In genomic region chr9:132404228-132404881, GRCh38 we compare ENCODE assay signal across 12 cellular contexts. TPM values are rescaled to one million over a fixed set of nuclear protein-coding genes. Genes with fewer than 3 reads are reported as not detected.
DNase-seq lines count a peak whose midpoint lies in the region; ATAC-seq and TF ChIP-seq lines count a peak whose summit lies in the region.
"Had no signal": no experiment of that assay in that cellular context is flagged by ENCODE, and none has a peak within 500 bp of the region (broad histone marks: within the 10 kb centered on the region; RNA-seq: fewer than 3 reads in every experiment).

No MANE protein-coding gene starts in this region.

- peak overlapping the region; percentile 69 for H3K27ac Mint-ChIP-seq in stimulated activated effector memory CD8-positive, alpha-beta T cell treated with anti-CD3 and anti-CD28 coated beads, Interleukin-12 subunit alpha, Interleukin-12 subunit beta, amount 100 ng/mL, for 72 hours

- H3K79me2 ChIP-seq in SU-DHL-6 (ENCODE audit: insufficient read depth, low read length): peaks cover 40% of the 10 kb centered on the region

- ATAC-seq in stimulated activated effector memory CD8-positive, alpha-beta T cell treated with anti-CD3 and anti-CD28 coated beads, Interleukin-12 subunit alpha, Interleukin-12 subunit beta, amount 100 ng/mL, for 72 hours: peak; percentile 54
- ATAC-seq in HG02970 (IDR thresholded peaks at IDR 0.05; ENCODE audit: low FRiP score, unreplicated experiment) (no peak), left lobe of liver (no peak)
- ATAC-seq: mucosa of descending colon had no signal

- peak overlapping the region; percentile 75 for H3K4me3 Mint-ChIP-seq in stimulated activated effector memory CD8-positive, alpha-beta T cell treated with anti-CD3 and anti-CD28 coated beads, Interleukin-12 subunit alpha, Interleukin-12 subunit beta, amount 100 ng/mL, for 72 hours

- no peak overlapping the region for H3K9ac ChIP-seq in SU-DHL-6 (ENCODE audit: low read length)

- no peak overlapping the region for H3K4me3 ChIP-seq in SU-DHL-6 (ENCODE audit: insufficient read depth, low read length, poor library complexity, severe bottlenecking)
- H3K4me3 ChIP-seq: breast epithelium, mucosa of descending colon had no signal

- no peaks in the 10 kb centered on the region for H3K27me3 ChIP-seq in SU-DHL-6 (ENCODE audit: low read length)
- H3K27me3 ChIP-seq: breast epithelium had no signal

- no peaks in the 10 kb centered on the region for H3K9me3 Mint-ChIP-seq in stimulated activated effector memory CD8-positive, alpha-beta T cell treated with anti-CD3 and anti-CD28 coated beads, Interleukin-12 subunit alpha, Interleukin-12 subunit beta, amount 100 ng/mL, for 72 hours

- peaks cover 4% of the 10 kb centered on the region for H3F3A ChIP-seq in SU-DHL-6 (ENCODE audit: insufficient read depth)

- DNase-seq in activated CD4-positive, alpha-beta T cell treated with anti-CD3 and anti-CD28 coated beads for 4 hours: peak; percentile 33 to 42
- DNase-seq in activated CD4-positive, alpha-beta T cell treated with anti-CD3 and anti-CD28 coated beads for 1 hour: no peak
- DNase-seq in dermis microvascular lymphatic vessel endothelial cell (ENCODE audit: low read depth in 2 of 2): peak; percentile 73 to 75
- no peak for DNase-seq in stimulated activated effector memory CD8-positive, alpha-beta T cell treated with anti-CD3 and anti-CD28 coated beads, Interleukin-12 subunit alpha, Interleukin-12 subunit beta, amount 100 ng/mL, for 72 hours (ENCODE audit: low spot score in 2 of 2)
- no peak for DNase-seq in DMS153 (lab: John Stamatoyannopoulos, UW)
- DNase-seq in left lobe of liver (ENCODE audit: low spot score): no peak
- DNase-seq: mucosa of descending colon, trophoblast cell had no signal

- peak overlapping the region; percentile 36 for H3K4me2 ChIP-seq in SU-DHL-6 (ENCODE audit: low read depth, low read length, poor library complexity, severe bottlenecking)

- H3K36me3 ChIP-seq in SU-DHL-6 (ENCODE audit: low read length): peaks cover 8% of the 10 kb centered on the region; the same call in 1 of the 2 replicates
- H3K36me3 ChIP-seq: breast epithelium had no signal

- H3K9me2 ChIP-seq in SU-DHL-6 (replicated peaks; ENCODE audit: insufficient read depth, low read length): no peaks in the 10 kb centered on the region

- H3K36me3 Mint-ChIP-seq in stimulated activated effector memory CD8-positive, alpha-beta T cell treated with anti-CD3 and anti-CD28 coated beads, Interleukin-12 subunit alpha, Interleukin-12 subunit beta, amount 100 ng/mL, for 72 hours: peaks cover 17% of the 10 kb centered on the region

- H3K9me3 ChIP-seq in SU-DHL-6 (ENCODE audit: insufficient read depth, low read length): no peaks in the 10 kb centered on the region
- H3K9me3 ChIP-seq: breast epithelium, mucosa of descending colon had no signal

- 0 out of 2 replicates have a peak, but pooled peaks cover 5% of the 10 kb centered on the region for H4K20me1 ChIP-seq in SU-DHL-6 (ENCODE audit: low read depth, low read length)

- TF ChIP-seq CTCF in SU-DHL-6 (IDR thresholded peaks at IDR 0.05; ENCODE audit: insufficient read depth, low read length, poor library complexity, severe bottlenecking): no peak

- no peak overlapping the region for H3K27ac ChIP-seq in SU-DHL-6 (ENCODE audit: low read depth, low read length)
- H3K27ac ChIP-seq: breast epithelium had no signal

- H2AFZ ChIP-seq in SU-DHL-6 (ENCODE audit: low read depth, low read length, severe bottlenecking): no peak overlapping the region

- H3K4me1 Mint-ChIP-seq in stimulated activated effector memory CD8-positive, alpha-beta T cell treated with anti-CD3 and anti-CD28 coated beads, Interleukin-12 subunit alpha, Interleukin-12 subunit beta, amount 100 ng/mL, for 72 hours: peaks cover 49% of the 10 kb centered on the region

RNA-seq across cellular contexts. Expression of gene TTF1, which starts 2.3 kb away (rescaled TPM):
- total RNA-seq in dermis microvascular lymphatic vessel endothelial cell (7.4 and 7.7 TPM in 2 replicates), left lobe of liver (2.4 TPM)

RNA-seq across cellular contexts. Expression of gene CFAP77, which starts 5.7 kb away (rescaled TPM):
- total RNA-seq in dermis microvascular lymphatic vessel endothelial cell (0.13 TPM in 1 of 2 replicates, not detected in the other), left lobe of liver (not detected)
- total RNA-seq: breast epithelium, frontal cortex, mucosa of descending colon had no signal

RNA-seq across cellular contexts. Expression of gene SETX, which starts 49.6 kb away (rescaled TPM):
- total RNA-seq in dermis microvascular lymphatic vessel endothelial cell: 57.0 and 76.0 TPM in 2 replicates
- 15.8 TPM for total RNA-seq in left lobe of liver

Comparison
In these comparisons a context has a peak if more than half of its experiments do, and no peak if none do; other contexts are left out.
1. DNase-seq: peak in activated CD4-positive, alpha-beta T cell treated with anti-CD3 and anti-CD28 coated beads for 4 hours (2 of 2) and dermis microvascular lymphatic vessel endothelial cell (2 of 2); none in activated CD4-positive, alpha-beta T cell treated with anti-CD3 and anti-CD28 coated beads for 1 hour (single experiment), stimulated activated effector memory CD8-positive, alpha-beta T cell treated with anti-CD3 and anti-CD28 coated beads, Interleukin-12 subunit alpha, Interleukin-12 subunit beta, amount 100 ng/mL, for 72 hours (0 of 2), DMS153 (single experiment) and left lobe of liver (single experiment).